Comparison of ENCODE assay signal across 32 cellular contexts in the genomic region with DNA sequence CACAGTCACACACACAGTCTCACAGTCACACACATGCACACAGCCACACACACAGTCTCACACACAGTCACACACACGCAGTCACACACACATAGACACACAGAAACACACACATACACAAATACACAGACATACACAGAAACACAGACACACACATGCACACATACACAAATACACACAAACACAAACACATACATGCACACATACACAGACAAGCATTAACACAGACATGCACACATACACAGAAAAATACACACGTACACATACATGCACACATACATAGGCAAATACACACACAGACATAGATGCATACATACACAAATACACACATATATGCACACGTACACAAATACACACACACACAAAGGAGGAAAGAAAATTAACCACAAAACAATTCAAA.
"Had no signal": no experiment of that assay in that cellular context is flagged by ENCODE, and none has a peak within 500 bp of the region (broad histone marks: within the 10 kb centered on the region; RNA-seq: fewer than 3 reads in every experiment).

No MANE protein-coding gene starts in this region.

- H3K36me3 ChIP-seq: ascending aorta, MG63, SJSA1 had no signal

- H3K4me2 ChIP-seq: SK-N-SH had no signal

- H3K4me3 ChIP-seq: ascending aorta, MG63, SJSA1 had no signal

- H3K27ac Mint-ChIP-seq: activated CD4-positive, alpha-beta T cell treated with anti-CD3 and anti-CD28 coated beads for 36 hours; activated CD4-positive, alpha-beta T cell treated with anti-CD3 and anti-CD28 coated beads, Interleukin-2, amount 10 ng/mL, durations not matched to agents 7 days and 5 days; activated CD8-positive, alpha-beta T cell treated with anti-CD3 and anti-CD28 coated beads, Interleukin-2, amount 10 ng/mL, durations not matched to agents 7 days and 5 days; activated naive CD4-positive, alpha-beta T cell treated with anti-CD3 and anti-CD28 coated beads, Interleukin-2, amount 50 U/mL, for 24 hours; activated naive CD8-positive, alpha-beta T cell treated with anti-CD3 and anti-CD28 coated beads, Interleukin-2, amount 10 ng/mL, durations not matched to agents 7 days and 5 days; activated T-cell treated with anti-CD3 and anti-CD28 coated beads, Interleukin-2, amount 50 U/mL, for 24 hours; activated T-helper 2 cell treated with anti-CD3 and anti-CD28 coated beads, Interferon-gamma antibody, Interleukin-2, Interleukin-4, amounts not matched to agents 10 μg/mL and 5 μg/mL and 100 μg/mL, durations not matched to agents 14 hours and 24 hours and 36 hours; T-helper 1 cell treated with Interleukin-12 subunit alpha and Interleukin-12 subunit beta and Interleukin-4 antibody, amounts not matched to agents 30 μg/mL and 1 μg/mL, for 36 hours; T-helper 2 cell treated with Interferon-gamma antibody and Interleukin-4, amounts not matched to agents 5 μg/mL and 100 μg/mL, for 36 hours; WTC11 had no signal

- H3K9me3 Mint-ChIP-seq: activated CD4-positive, alpha-beta T cell treated with anti-CD3 and anti-CD28 coated beads, Interleukin-2, amount 10 ng/mL, durations not matched to agents 7 days and 5 days; activated naive CD4-positive, alpha-beta T cell treated with anti-CD3 and anti-CD28 coated beads, Interleukin-2, amount 50 U/mL, for 24 hours; activated naive CD8-positive, alpha-beta T cell treated with anti-CD3 and anti-CD28 coated beads, Interleukin-2, amount 10 ng/mL, durations not matched to agents 7 days and 5 days; activated T-cell treated with anti-CD3 and anti-CD28 coated beads, Interleukin-2, amount 50 U/mL, for 24 hours; activated T-helper 2 cell treated with anti-CD3 and anti-CD28 coated beads, Interferon-gamma antibody, Interleukin-2, Interleukin-4, amounts not matched to agents 10 μg/mL and 5 μg/mL and 100 μg/mL, durations not matched to agents 14 hours and 24 hours and 36 hours; T-helper 1 cell treated with Interleukin-12 subunit alpha and Interleukin-12 subunit beta and Interleukin-4 antibody, amounts not matched to agents 30 μg/mL and 1 μg/mL, for 36 hours; T-helper 2 cell treated with Interferon-gamma antibody and Interleukin-4, amounts not matched to agents 5 μg/mL and 100 μg/mL, for 36 hours; WTC11 had no signal

- H3K9ac ChIP-seq: SK-N-SH had no signal

- H3K4me1 Mint-ChIP-seq: activated CD4-positive, alpha-beta T cell treated with anti-CD3 and anti-CD28 coated beads for 36 hours; activated CD4-positive, alpha-beta T cell treated with anti-CD3 and anti-CD28 coated beads, Interleukin-2, amount 10 ng/mL, durations not matched to agents 7 days and 5 days; activated naive CD4-positive, alpha-beta T cell treated with anti-CD3 and anti-CD28 coated beads, Interleukin-2, amount 50 U/mL, for 24 hours; activated naive CD8-positive, alpha-beta T cell treated with anti-CD3 and anti-CD28 coated beads, Interleukin-2, amount 10 ng/mL, durations not matched to agents 7 days and 5 days; WTC11 had no signal

- H3K4me3 Mint-ChIP-seq: activated CD4-positive, alpha-beta T cell treated with anti-CD3 and anti-CD28 coated beads for 36 hours; activated CD4-positive, alpha-beta T cell treated with anti-CD3 and anti-CD28 coated beads, Interleukin-2, amount 10 ng/mL, durations not matched to agents 7 days and 5 days; activated CD8-positive, alpha-beta T cell treated with anti-CD3 and anti-CD28 coated beads, Interleukin-2, amount 10 ng/mL, durations not matched to agents 7 days and 5 days; activated naive CD4-positive, alpha-beta T cell treated with anti-CD3 and anti-CD28 coated beads, Interleukin-2, amount 50 U/mL, for 24 hours; activated naive CD8-positive, alpha-beta T cell treated with anti-CD3 and anti-CD28 coated beads, Interleukin-2, amount 10 ng/mL, durations not matched to agents 7 days and 5 days; activated T-cell treated with anti-CD3 and anti-CD28 coated beads, Interleukin-2, amount 50 U/mL, for 24 hours; T-helper 1 cell treated with Interleukin-12 subunit alpha and Interleukin-12 subunit beta and Interleukin-4 antibody, amounts not matched to agents 30 μg/mL and 1 μg/mL, for 36 hours; T-helper 2 cell treated with Interferon-gamma antibody and Interleukin-4, amounts not matched to agents 5 μg/mL and 100 μg/mL, for 36 hours; WTC11 had no signal

- H3K27ac ChIP-seq: ascending aorta, SJSA1 had no signal

- FAIRE-seq: TTC549 had no signal

- H3K4me1 ChIP-seq: ascending aorta, SJSA1 had no signal

- ATAC-seq: activated CD4-positive, alpha-beta T cell treated with anti-CD3 and anti-CD28 coated beads for 36 hours; activated CD4-positive, CD25-positive, alpha-beta regulatory T cell treated with anti-CD3 and anti-CD28 coated beads, Interleukin-2, amount 50 U/mL, for 24 hours; activated CD8-positive, alpha-beta T cell treated with anti-CD3 and anti-CD28 coated beads, Interleukin-2, amount 10 ng/mL, durations not matched to agents 7 days and 5 days; Panc1; WTC11 had no signal

- H3K9me3 ChIP-seq: ascending aorta, MG63, SJSA1, SK-N-SH had no signal

- DNase-seq: activated CD4-positive, alpha-beta T cell treated with anti-CD3 and anti-CD28 coated beads for 36 hours; activated CD4-positive, alpha-beta T cell treated with anti-CD3 and anti-CD28 coated beads, Interleukin-2, amount 10 ng/mL, durations not matched to agents 7 days and 5 days; activated CD4-positive, alpha-beta T cell treated with anti-CD3 and anti-CD28 coated beads, Interleukin-2, amount 50 U/mL, for 48 hours; activated CD8-positive, alpha-beta T cell treated with anti-CD3 and anti-CD28 coated beads, Interleukin-2, amount 10 ng/mL, durations not matched to agents 7 days and 5 days; activated gamma-delta T cell; activated naive CD4-positive, alpha-beta T cell treated with Interleukin-2 at 50 U/mL for 16 hours; activated naive CD8-positive, alpha-beta T cell treated with anti-CD3 and anti-CD28 coated beads, Interleukin-2, amount 10 ng/mL, durations not matched to agents 7 days and 5 days; activated T-cell treated with anti-CD3 and anti-CD28 coated beads, Interleukin-2, amount 50 U/mL, for 24 hours; amygdala; Karpas-422; KBM-7; MG63; NCI-H1048; NCI-H1105 treated with DMSO at 0.1 percent for 48 hours; NCI-H1436; NCI-H1694; NCI-H1930; NCI-H2081 treated with DMSO at 0.1 percent for 48 hours; NCI-H345; NCI-H524 treated with DMSO at 0.1 percent for 48 hours; SHP77; SK-N-SH had no signal

- H3K36me3 Mint-ChIP-seq: activated naive CD4-positive, alpha-beta T cell treated with anti-CD3 and anti-CD28 coated beads, Interleukin-2, amount 50 U/mL, for 24 hours; activated naive CD8-positive, alpha-beta T cell treated with anti-CD3 and anti-CD28 coated beads, Interleukin-2, amount 10 ng/mL, durations not matched to agents 7 days and 5 days; WTC11 had no signal

- H3K27me3 ChIP-seq: ascending aorta, MG63, SJSA1 had no signal
